In genomic region chr3:172699070-172699469, GRCh38 we compare ENCODE assay signal across 17 cellular contexts. TPM values are rescaled to one million over a fixed set of nuclear protein-coding genes. Genes with fewer than 3 reads are reported as not detected.
DNase-seq lines count a peak whose midpoint lies in the region; ATAC-seq and TF ChIP-seq lines count a peak whose summit lies in the region.
"Had no signal": no experiment of that assay in that cellular context is flagged by ENCODE, and none has a peak within 500 bp of the region (broad histone marks: within the 10 kb centered on the region; RNA-seq: fewer than 3 reads in every experiment).

No MANE protein-coding gene starts in this region.

- H3K4me2 ChIP-seq in parathyroid adenoma (ENCODE audit: low read length), result no peak overlapping the region
- H3K4me2 ChIP-seq: PC-9 had no signal

- no peak for ATAC-seq in GM21423 (IDR thresholded peaks at IDR 0.05; ENCODE audit: unreplicated experiment)
- no peak for ATAC-seq in foreskin keratinocyte
- ATAC-seq: CD8-positive, alpha-beta T cell had no signal

- H3K4me1 ChIP-seq in parathyroid adenoma (peaks cover 16% of the 10 kb centered on the region), foreskin keratinocyte (no peaks in the 10 kb centered on the region)

- no peaks in the 10 kb centered on the region for H3K36me3 ChIP-seq in parathyroid adenoma (ENCODE audit: control insufficient read depth, insufficient read depth, low read length)

- H3K27me3 ChIP-seq in parathyroid adenoma (ENCODE audit: control insufficient read depth, insufficient read depth, low read length), result no peaks in the 10 kb centered on the region
- H3K27me3 ChIP-seq in foreskin keratinocyte, result no peaks in the 10 kb centered on the region

- no peak overlapping the region for H3K9ac ChIP-seq in parathyroid adenoma

- peak overlapping the region; percentile 60 for H3K27ac ChIP-seq in parathyroid adenoma
- no peak overlapping the region for H3K27ac ChIP-seq in foreskin keratinocyte

- peak overlapping the region; percentile 8 for H3K27ac Mint-ChIP-seq in HFFc6
- H3K27ac Mint-ChIP-seq in dendritic cell treated with granulocyte-macrophage colony-stimulating factor and Interleukin-4, amounts not matched to agents 40 ng/mL and 50 ng/mL, for 4 days, result peak overlapping the region; percentile 100
- H3K27ac Mint-ChIP-seq: B cell; CD8-positive, alpha-beta T cell had no signal

- TF ChIP-seq CTCF in HFFc6 (IDR thresholded peaks at IDR 0.05), result no peak
- peak; percentile 1 for TF ChIP-seq CTCF in parathyroid adenoma (IDR thresholded peaks at IDR 0.05)
- no peak for TF ChIP-seq CTCF in foreskin keratinocyte (conservative IDR thresholded peaks at IDR 0.05)

- H3K36me3 Mint-ChIP-seq in HFFc6 (ENCODE audit: low read depth), result peaks cover 12% of the 10 kb centered on the region
- peaks cover 5% of the 10 kb centered on the region for H3K36me3 Mint-ChIP-seq in dendritic cell treated with granulocyte-macrophage colony-stimulating factor and Interleukin-4, amounts not matched to agents 40 ng/mL and 50 ng/mL, for 4 days (ENCODE audit: low read depth)

- no peaks in the 10 kb centered on the region for H3K9me3 Mint-ChIP-seq in HFFc6
- H3K9me3 Mint-ChIP-seq in dendritic cell treated with granulocyte-macrophage colony-stimulating factor and Interleukin-4, amounts not matched to agents 40 ng/mL and 50 ng/mL, for 4 days, result no peaks in the 10 kb centered on the region
- H3K9me3 Mint-ChIP-seq: CD8-positive, alpha-beta T cell had no signal

- H3K79me2 ChIP-seq in parathyroid adenoma, result no peaks in the 10 kb centered on the region

- H3K4me1 Mint-ChIP-seq in HFFc6 (ENCODE audit: low read depth), result peaks cover 51% of the 10 kb centered on the region
- peaks cover 53% of the 10 kb centered on the region for H3K4me1 Mint-ChIP-seq in dendritic cell treated with granulocyte-macrophage colony-stimulating factor and Interleukin-4, amounts not matched to agents 40 ng/mL and 50 ng/mL, for 4 days (ENCODE audit: low read depth)

- intact Hi-C loops in dendritic cell treated with granulocyte-macrophage colony-stimulating factor and Interleukin-4, amounts not matched to agents 40 ng/mL and 50 ng/mL, for 4 days (cut with micrococcal nuclease), result loop anchor here (2.0 kb wide), 1 partner anchor 52 kb away; the partner anchor contains the start of gene ECT2

- no peak overlapping the region for H3K4me3 ChIP-seq in parathyroid adenoma (ENCODE audit: low read depth, low read length)
- H3K4me3 ChIP-seq: PC-9 had no signal

- peak overlapping the region; percentile 39 for H2AFZ ChIP-seq in parathyroid adenoma
- H2AFZ ChIP-seq: PC-9 had no signal

- no peak overlapping the region for H3K4me3 Mint-ChIP-seq in HFFc6
- peak overlapping the region; percentile 68 for H3K4me3 Mint-ChIP-seq in dendritic cell treated with granulocyte-macrophage colony-stimulating factor and Interleukin-4, amounts not matched to agents 40 ng/mL and 50 ng/mL, for 4 days
- H3K4me3 Mint-ChIP-seq: B cell; CD8-positive, alpha-beta T cell had no signal

- DNase-seq in CD1c-positive myeloid dendritic cell (ENCODE audit: extremely low spot score) (peak; percentile 74), HFFc6 (no peak), NCI-H2081 treated with DMSO at 0.1 percent for 48 hours (lab: John Stamatoyannopoulos, UW) (no peak), NCI-H345 treated with DMSO at 0.1 percent for 48 hours (lab: John Stamatoyannopoulos, UW; ENCODE audit: unreplicated experiment) (no peak), foreskin keratinocyte (no peak)
- DNase-seq: ACHN; CD8-positive, alpha-beta T cell; GF-D8; KBM-7; NCI-H1048; NCI-H146; NCI-H345; PC-9 had no signal

- H3K9me3 ChIP-seq in parathyroid adenoma (ENCODE audit: control insufficient read depth, low read length), result no peaks in the 10 kb centered on the region

- no peaks in the 10 kb centered on the region for H3K27me3 Mint-ChIP-seq in HFFc6 (ENCODE audit: insufficient read depth)
- H3K27me3 Mint-ChIP-seq in dendritic cell treated with granulocyte-macrophage colony-stimulating factor and Interleukin-4, amounts not matched to agents 40 ng/mL and 50 ng/mL, for 4 days, result no peaks in the 10 kb centered on the region
- H3K27me3 Mint-ChIP-seq: B cell had no signal

RNA-seq across cellular contexts. Expression of gene NCEH1, which starts 11.8 kb away (rescaled TPM):
- total RNA-seq in HFFc6 (2021; fragmentation: NEBNext Ultra II Directional; extraction: Animal tissue kit (Norgen Biotek cat#: 25700)), result 10 to 100 TPM; 42.1 to 82.6 (median 76.3) TPM
- total RNA-seq in foreskin keratinocyte, result 17.4 and 18.3 TPM in 2 replicates
- 4.9 and 6.3 TPM in 2 replicates for polyA plus RNA-seq in foreskin keratinocyte

RNA-seq across cellular contexts. Expression of gene ECT2, which starts 51.5 kb away (rescaled TPM):
- total RNA-seq in HFFc6 (2021; fragmentation: NEBNext Ultra II Directional; extraction: Animal tissue kit (Norgen Biotek cat#: 25700)), result 10 to 100 TPM; 29.1 to 62.4 (median 50.6) TPM
- total RNA-seq in foreskin keratinocyte, result 54.5 and 63.0 TPM in 2 replicates
- 18.1 and 24.0 TPM in 2 replicates for polyA plus RNA-seq in foreskin keratinocyte
